Comparison of ENCODE assay signal across 28 cellular contexts in the genomic region with DNA sequence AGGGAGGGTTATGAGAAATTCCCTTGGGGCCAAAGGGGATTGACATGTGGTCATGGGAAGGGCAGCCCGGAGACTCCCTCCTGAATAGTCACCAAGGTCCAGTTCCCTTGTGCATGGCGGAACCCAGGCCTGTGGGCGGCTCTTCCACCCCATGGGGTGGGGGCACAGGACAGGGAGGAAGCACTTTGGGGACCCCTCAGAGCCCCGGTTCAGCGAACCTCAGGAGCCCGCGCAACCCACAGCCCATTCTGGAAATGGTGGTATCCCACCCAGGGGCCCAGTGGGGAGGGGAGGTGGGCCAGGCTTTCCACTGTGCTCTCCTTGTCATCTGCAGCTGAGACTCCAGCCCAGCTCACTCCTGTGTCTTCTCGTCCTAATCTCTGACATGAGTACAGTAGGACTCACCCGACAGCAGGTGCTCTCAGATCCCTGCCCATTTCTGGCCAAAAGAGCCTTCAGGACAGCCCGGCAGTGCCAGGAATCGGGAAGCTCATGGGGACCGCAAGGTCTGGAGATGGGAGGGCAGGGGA.
"Had no signal": no experiment of that assay in that cellular context is flagged by ENCODE, and none has a peak within 500 bp of the region (broad histone marks: within the 10 kb centered on the region; RNA-seq: fewer than 3 reads in every experiment).

No MANE protein-coding gene starts in this region.

- H3K9ac ChIP-seq: neural progenitor cell had no signal

- H3K27ac Mint-ChIP-seq: dendritic cell treated with granulocyte-macrophage colony-stimulating factor and Interleukin-4, amounts not matched to agents 40 ng/mL and 50 ng/mL, for 4 days; memory B cell; nephron; stimulated activated naive B cell treated with anti-CD40 and anti-IgM and Interleukin-4, amounts not matched to agents 10 μg/mL and 1 μg/mL and 100 μg/mL, for 72 hours; stimulated activated naive CD8-positive, alpha-beta T cell treated with anti-CD3 and anti-CD28 coated beads, Interleukin-15, Interleukin-2, amounts not matched to agents 100 ng/mL and 50 ng/mL, for 24 hours; type B pancreatic cell had no signal

- H3K4me1 ChIP-seq: colonic mucosa, gastrocnemius medialis, left ventricle myocardium inferior, neural progenitor cell, psoas muscle, sigmoid colon, tibial artery had no signal

- H3K9me3 Mint-ChIP-seq: central memory CD8-positive, alpha-beta T cell; dendritic cell treated with granulocyte-macrophage colony-stimulating factor and Interleukin-4, amounts not matched to agents 40 ng/mL and 50 ng/mL, for 4 days had no signal

- H3K4me2 ChIP-seq: hepatocyte, neural progenitor cell had no signal

- H3K27ac ChIP-seq: colonic mucosa, epithelial cell of prostate, gastrocnemius medialis, hepatocyte, left ventricle myocardium inferior, neural progenitor cell, ovary, psoas muscle, sigmoid colon, tibial artery had no signal

- H3K36me3 Mint-ChIP-seq: memory B cell; neural progenitor cell; stimulated activated naive B cell treated with anti-CD40 and anti-IgM and Interleukin-4, amounts not matched to agents 10 μg/mL and 1 μg/mL and 100 μg/mL, for 72 hours; type B pancreatic cell had no signal

- ATAC-seq: gastrocnemius medialis, left colon, psoas muscle had no signal

- H3K9me3 ChIP-seq: colonic mucosa, ovary, psoas muscle had no signal

- H3K36me3 ChIP-seq: colonic mucosa, gastrocnemius medialis, left ventricle myocardium inferior, neural progenitor cell, ovary, sigmoid colon, tibial artery had no signal

- H3K4me3 Mint-ChIP-seq: central memory CD8-positive, alpha-beta T cell; dendritic cell treated with granulocyte-macrophage colony-stimulating factor and Interleukin-4, amounts not matched to agents 40 ng/mL and 50 ng/mL, for 4 days; endodermal cell; memory B cell; nephron; stimulated activated naive B cell treated with anti-CD40 and anti-IgM and Interleukin-4, amounts not matched to agents 10 μg/mL and 1 μg/mL and 100 μg/mL, for 72 hours; stimulated activated naive CD8-positive, alpha-beta T cell treated with anti-CD3 and anti-CD28 coated beads, Interleukin-15, Interleukin-2, amounts not matched to agents 100 ng/mL and 50 ng/mL, for 24 hours; type B pancreatic cell had no signal

- H3K27me3 ChIP-seq: colonic mucosa, neural progenitor cell, ovary had no signal

- H3K4me1 Mint-ChIP-seq: central memory CD8-positive, alpha-beta T cell; memory B cell; nephron; stimulated activated naive B cell treated with anti-CD40 and anti-IgM and Interleukin-4, amounts not matched to agents 10 μg/mL and 1 μg/mL and 100 μg/mL, for 72 hours had no signal

- H2AFZ ChIP-seq: hepatocyte had no signal

- DNase-seq: colonic mucosa; effector CD8-positive, alpha-beta T cell; endodermal cell; foreskin fibroblast; gastrocnemius medialis; kidney glomerular epithelial cell; left colon; left ventricle myocardium inferior; nucleus accumbens; ovary; posterior cingulate gyrus; psoas muscle; right cardiac atrium; sigmoid colon; stimulated activated CD4-positive, alpha-beta T cell treated with anti-CD3 and anti-CD28 coated beads, Interleukin-15, amount 100 ng/mL, for 24 hours; stimulated activated CD4-positive, alpha-beta T cell treated with anti-CD3 and anti-CD28 coated beads, Interleukin-2, amount 100 ng/mL, for 48 hours; stimulated activated naive B cell treated with anti-CD40 and anti-IgM and Interleukin-4, amounts not matched to agents 10 μg/mL and 1 μg/mL and 100 μg/mL, for 72 hours; tibial artery had no signal

- H3K4me3 ChIP-seq: colonic mucosa, gastrocnemius medialis, hepatocyte, left ventricle myocardium inferior, lung, neural progenitor cell, ovary, psoas muscle, sigmoid colon, tibial artery had no signal

- H3K79me2 ChIP-seq: hepatocyte had no signal
